In the genomic region with DNA sequence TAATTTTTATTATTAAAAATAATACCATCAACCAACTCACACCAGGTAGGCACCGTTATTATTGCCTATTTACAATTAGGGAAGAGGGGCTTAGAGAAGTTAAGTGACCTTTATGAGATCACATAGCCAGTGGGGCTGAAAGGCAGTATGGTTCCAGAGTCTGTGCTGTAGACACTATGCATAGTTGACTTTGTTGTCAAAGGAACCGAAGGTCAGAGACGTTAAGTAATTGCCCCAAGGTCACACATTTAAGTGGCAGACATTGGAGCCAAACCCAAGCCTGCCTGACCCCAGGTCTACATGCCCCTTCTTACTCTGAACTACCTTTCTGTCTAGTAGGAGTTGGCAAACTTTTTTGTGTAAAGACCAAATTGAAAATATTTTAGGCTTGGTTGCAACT, we compare ENCODE assay signal across 27 cellular contexts. TPM values are rescaled to one million over a fixed set of nuclear protein-coding genes. Genes with fewer than 3 reads are reported as not detected.
DNase-seq lines count a peak whose midpoint lies in the region; ATAC-seq, FAIRE-seq and TF ChIP-seq lines count a peak whose summit lies in the region.
"Had no signal": no experiment of that assay in that cellular context is flagged by ENCODE, and none has a peak within 500 bp of the region (broad histone marks: within the 10 kb centered on the region; RNA-seq: fewer than 3 reads in every experiment).

No MANE protein-coding gene starts in this region.

- TF ChIP-seq RAD21 in HepG2 (CRISPR knock-in tag; IDR thresholded peaks at IDR 0.05): no peak

- no TSS peak for BruUV-seq in HepG2 (replicated peaks; lab: Mats Ljungman, UMichigan)

- H3K27ac ChIP-seq in HepG2 (ENCODE audit: extremely low read length, insufficient read depth, low read length): no peak overlapping the region
- no peak overlapping the region for H3K27ac ChIP-seq in right lobe of liver
- peak overlapping the region; percentile 75 for H3K27ac ChIP-seq in OCI-LY1 (ENCODE audit: low read depth, low read length, poor library complexity, severe bottlenecking)
- H3K27ac ChIP-seq: BLaER1, Peyer's patch, right atrium auricular region, thyroid gland, uterus had no signal

- H3K9me2 ChIP-seq in OCI-LY1 (ENCODE audit: low read depth, low read length): no peaks in the 10 kb centered on the region

- in situ Hi-C loops in HepG2 (cut with HindIII; ENCODE audit: extremely low pct_ligation_motif_present, low pct_unique_long_range_greater_than_20kb): no loop called here

- peak overlapping the region; percentile 23; the same call in 1 of the 2 replicates for H3K4me2 ChIP-seq in HepG2 (ENCODE audit: low read depth, low read length)
- H3K4me2 ChIP-seq in OCI-LY1 (ENCODE audit: low read length): 0 out of 2 replicates have a peak overlapping the region, but pooled peaks have one; percentile 5
- H3K4me2 ChIP-seq: BLaER1 had no signal

- intact Hi-C loops in HepG2 (cut with micrococcal nuclease; ENCODE audit: unreplicated experiment): no loop called here
- intact Hi-C loops in right lobe of liver (cut with DNase I): no loop called here

- TF ChIP-seq POLR2A in HepG2 (IDR thresholded peaks at IDR 0.05; ENCODE audit: insufficient read depth in 1 of 2, low read depth in 2 of 2, low read length in 2 of 2): no peak
- TF ChIP-seq POLR2A in right lobe of liver (IDR thresholded peaks at IDR 0.05): no peak

- POLR2A ChIA-PET in HepG2 (lab: Yijun Ruan, JAX): no interaction called here

- ATAC-seq in HepG2 (peak; percentile 77), right lobe of liver (no peak), GM18517 (IDR thresholded peaks at IDR 0.05; ENCODE audit: unreplicated experiment) (no peak), GM21360 (IDR thresholded peaks at IDR 0.05; ENCODE audit: unreplicated experiment) (no peak), HG02623 (IDR thresholded peaks at IDR 0.05; ENCODE audit: unreplicated experiment) (no peak)
- no peak for ATAC-seq in activated naive CD8-positive, alpha-beta T cell treated with anti-CD3 and anti-CD28 coated beads, Interleukin-2, amount 50 U/mL, for 24 hours
- ATAC-seq: activated naive CD4-positive, alpha-beta T cell treated with anti-CD3 and anti-CD28 coated beads, Interleukin-2, amount 50 U/mL, for 72 hours; HCT116 had no signal

- H3K4me3 ChIP-seq in HepG2 (replicated peaks in 1 of 3; ENCODE audit: insufficient read depth in 1 of 3, low read depth in 2 of 3, low read length in 3 of 3) (no peak overlapping the region), right lobe of liver (no peak overlapping the region), OCI-LY1 (ENCODE audit: low read depth, low read length, poor library complexity, severe bottlenecking) (no peak overlapping the region)
- H3K4me3 ChIP-seq: BLaER1, Peyer's patch, right atrium auricular region, thyroid gland, uterus had no signal

- peaks cover 67% of the 10 kb centered on the region for H3K36me3 Mint-ChIP-seq in activated naive CD8-positive, alpha-beta T cell treated with anti-CD3 and anti-CD28 coated beads, Interleukin-2, amount 50 U/mL, for 24 hours (ENCODE audit: low read depth)

- no peak overlapping the region for H3K4me3 Mint-ChIP-seq in activated naive CD8-positive, alpha-beta T cell treated with anti-CD3 and anti-CD28 coated beads, Interleukin-2, amount 50 U/mL, for 24 hours
- H3K4me3 Mint-ChIP-seq: endodermal cell had no signal

- no peak for FAIRE-seq in HepG2 (lab: Jason Lieb, UNC)

- TF ChIP-seq CTCF in HepG2 (CRISPR knock-in tag; IDR thresholded peaks at IDR 0.05) (no peak), right lobe of liver (IDR thresholded peaks at IDR 0.05) (no peak), OCI-LY1 (IDR thresholded peaks at IDR 0.05; ENCODE audit: low read length) (no peak)

- peaks cover 95% of the 10 kb centered on the region for H3K4me1 Mint-ChIP-seq in activated naive CD8-positive, alpha-beta T cell treated with anti-CD3 and anti-CD28 coated beads, Interleukin-2, amount 50 U/mL, for 24 hours

- peaks cover 4% of the 10 kb centered on the region; the same call in 1 of the 2 replicates for H3F3A ChIP-seq in OCI-LY1 (ENCODE audit: insufficient read depth, low read length)

- H3K9ac ChIP-seq in HepG2 (ENCODE audit: insufficient read depth, low read depth, low read length) (no peak overlapping the region), OCI-LY1 (ENCODE audit: low read length) (no peak overlapping the region)
- H3K9ac ChIP-seq: BLaER1 had no signal

- H4K20me1 ChIP-seq in HepG2 (ENCODE audit: insufficient read depth, low read length): no peaks in the 10 kb centered on the region
- 0 out of 2 replicates have a peak, but pooled peaks cover 4% of the 10 kb centered on the region for H4K20me1 ChIP-seq in OCI-LY1 (ENCODE audit: insufficient read depth, low read length)

- no peaks in the 10 kb centered on the region for H3K27me3 Mint-ChIP-seq in activated naive CD8-positive, alpha-beta T cell treated with anti-CD3 and anti-CD28 coated beads, Interleukin-2, amount 50 U/mL, for 24 hours
- H3K27me3 Mint-ChIP-seq: IgD-negative memory B cell had no signal

- H3K4me1 ChIP-seq in HepG2 (ENCODE audit: insufficient read depth, low read length): peaks cover 19% of the 10 kb centered on the region
- no peaks in the 10 kb centered on the region for H3K4me1 ChIP-seq in right lobe of liver
- H3K4me1 ChIP-seq in OCI-LY1 (ENCODE audit: insufficient read depth, low read length, severe bottlenecking): peaks cover 98% of the 10 kb centered on the region
- H3K4me1 ChIP-seq: right atrium auricular region, thyroid gland, uterus had no signal

- H3K79me2 ChIP-seq in HepG2 (ENCODE audit: insufficient read depth, low read length) (no peaks in the 10 kb centered on the region), OCI-LY1 (ENCODE audit: insufficient read depth, low read length) (peaks cover 100% of the 10 kb centered on the region)

- H3K9me3 ChIP-seq in HepG2 (ENCODE audit: low read length) (no peaks in the 10 kb centered on the region), right lobe of liver (no peaks in the 10 kb centered on the region), OCI-LY1 (ENCODE audit: low read length) (no peaks in the 10 kb centered on the region)
- H3K9me3 ChIP-seq: BLaER1, Peyer's patch, right atrium auricular region, thyroid gland, uterus had no signal

- CTCF ChIA-PET in HepG2 (lab: Yijun Ruan, JAX; ENCODE audit: low intra/inter-chr PET ratio, low total read pairs): no interaction called here

- peak overlapping the region; percentile 85 for H3K27ac Mint-ChIP-seq in activated naive CD8-positive, alpha-beta T cell treated with anti-CD3 and anti-CD28 coated beads, Interleukin-2, amount 50 U/mL, for 24 hours
- H3K27ac Mint-ChIP-seq: endodermal cell had no signal

- H3K9me3 Mint-ChIP-seq in activated naive CD8-positive, alpha-beta T cell treated with anti-CD3 and anti-CD28 coated beads, Interleukin-2, amount 50 U/mL, for 24 hours: no peaks in the 10 kb centered on the region
- H3K9me3 Mint-ChIP-seq: activated naive CD4-positive, alpha-beta T cell treated with anti-CD3 and anti-CD28 coated beads, Interleukin-2, amount 50 U/mL, for 72 hours; endodermal cell; IgD-negative memory B cell; T-helper 2 cell treated with Interferon-gamma antibody and Interleukin-4, amounts not matched to agents 5 μg/mL and 100 μg/mL, for 36 hours had no signal

- H2AFZ ChIP-seq in HepG2 (ENCODE audit: low read length) (no peak overlapping the region), OCI-LY1 (ENCODE audit: low read length) (no peak overlapping the region)

- DNase-seq in HepG2 (ENCODE audit: low spot score) (peak; percentile 41), right lobe of liver (no peak)
- no peak for DNase-seq in activated naive CD8-positive, alpha-beta T cell treated with anti-CD3 and anti-CD28 coated beads, Interleukin-2, amount 50 U/mL, for 24 hours
- DNase-seq: caudate nucleus; endodermal cell; GDM1; glutamatergic neuron; mesenchymal stem cell; NCI-H2107; NCI-H446; NCI-H748 treated with DMSO at 0.1 percent for 48 hours; posterior cingulate gyrus; SHP77; stimulated activated CD4-positive, alpha-beta T cell treated with anti-CD3 and anti-CD28 coated beads, Interleukin-1b, Interleukin-23, amount 100 ng/mL, for 48 hours; thyroid gland; uterus had no signal

- no peaks in the 10 kb centered on the region for H3K36me3 ChIP-seq in HepG2 (replicated peaks in 1 of 2; ENCODE audit: control insufficient read depth in 1 of 2, insufficient read depth in 2 of 2, low read length in 2 of 2)
- H3K36me3 ChIP-seq in right lobe of liver: no peaks in the 10 kb centered on the region
- H3K36me3 ChIP-seq in OCI-LY1 (ENCODE audit: insufficient read depth, low read length): peaks cover 95% of the 10 kb centered on the region
- H3K36me3 ChIP-seq: Peyer's patch, right atrium auricular region, thyroid gland, uterus had no signal

- H3K27me3 ChIP-seq in HepG2 (ENCODE audit: control insufficient read depth in 1 of 2, insufficient read depth in 2 of 2, low read length in 2 of 2): no peaks in the 10 kb centered on the region
- H3K27me3 ChIP-seq in right lobe of liver: no peaks in the 10 kb centered on the region
- H3K27me3 ChIP-seq in OCI-LY1 (ENCODE audit: insufficient read depth, low read length): no peaks in the 10 kb centered on the region
- H3K27me3 ChIP-seq: BLaER1, Peyer's patch, right atrium auricular region, thyroid gland, uterus had no signal

- 0% methylated on average over 3 of the region's 3 CpGs for WGBS in HepG2 (ENCODE audit: low lambda C conversion rate)
- 28% methylated on average over 3 of the region's 3 CpGs for WGBS in right lobe of liver (ENCODE audit: insufficient coverage, low coverage, low lambda C conversion rate, missing lambda C conversion rate)

- peak in 1 of 2 experiments; percentile 51; a peak in 2 of 4 replicates for TF ChIP-seq EP300 in HepG2 (IDR thresholded peaks at IDR 0.05; ENCODE audit: low read depth in 2 of 2, low read length in 2 of 2)
- no peak for TF ChIP-seq EP300 in HepG2 (CRISPR knock-in tag; IDR thresholded peaks at IDR 0.05; ENCODE audit: borderline replicate concordance)

RNA-seq across cellular contexts. Expression of a gene that starts 36.4 kb away (rescaled TPM):
- total RNA-seq in HepG2 (2016; rRNA removed; fragmentation: Illumina TruSeq; extraction: Trizol) (not detected in 2 replicates), right lobe of liver (1 to 10 TPM in 1 of 6 experiments, under 1 TPM in 5; 0.25 to 1.2 (median 0.62) TPM)
- total RNA-seq in HepG2 (2016; cell fraction: cytosol; rRNA removed; fragmentation: Illumina TruSeq; extraction: Trizol; ENCODE audit: low read depth): not detected in 2 replicates
- 0.06 TPM in 1 of 2 replicates, not detected in the other for total RNA-seq in HepG2 (2016; cell fraction: insoluble cytoplasmic fraction; rRNA removed; fragmentation: Illumina TruSeq; extraction: Trizol)
- total RNA-seq in HepG2 (2016; cell fraction: membrane; rRNA removed; fragmentation: Illumina TruSeq; extraction: Trizol): not detected in 2 replicates
- total RNA-seq in HepG2 (2016; cell fraction: nucleus; rRNA removed; fragmentation: Illumina TruSeq; extraction: Trizol): not detected in 2 replicates
- polyA plus RNA-seq in HepG2 (2011; rRNA removed): 0.22 and 0.57 TPM in 2 replicates
- polyA plus RNA-seq in HepG2 (2011; cell fraction: cytosol; rRNA removed): 0.21 and 0.59 TPM in 2 replicates
- polyA plus RNA-seq in HepG2 (2011; cell fraction: nucleus; rRNA removed): 0.38 and 0.48 TPM in 2 replicates
- polyA plus RNA-seq in HepG2 (2012): 0.11 and 0.48 TPM in 2 replicates
- polyA plus RNA-seq in HepG2 (2016; cell fraction: cytosol; fragmentation: Illumina TruSeq; extraction: Trizol; ENCODE audit: low read depth): not detected in 2 replicates
- polyA plus RNA-seq in HepG2 (2016; cell fraction: insoluble cytoplasmic fraction; fragmentation: Illumina TruSeq; extraction: Trizol; ENCODE audit: low read depth): 0.21 TPM in 1 of 2 replicates, not detected in the other
- polyA plus RNA-seq in HepG2 (2016; cell fraction: membrane; fragmentation: Illumina TruSeq; extraction: Trizol; ENCODE audit: low read depth): not detected in 2 replicates
- polyA plus RNA-seq in HepG2 (2016; cell fraction: nucleus; fragmentation: Illumina TruSeq; extraction: Trizol; ENCODE audit: insufficient read depth, low read depth): not detected in 2 replicates
- 0.82 TPM in 1 of 2 replicates, not detected in the other for polyA minus RNA-seq in HepG2 (2011; rRNA and poly(A)+ RNA removed; ENCODE audit: low replicate concordance)
- 0.30 TPM in 1 of 2 replicates, not detected in the other for polyA minus RNA-seq in HepG2 (2011; cell fraction: cytosol; rRNA and poly(A)+ RNA removed)
- polyA minus RNA-seq in HepG2 (2011; cell fraction: nucleus; rRNA and poly(A)+ RNA removed): 0.13 and 0.87 TPM in 2 replicates
